In the genomic region with DNA sequence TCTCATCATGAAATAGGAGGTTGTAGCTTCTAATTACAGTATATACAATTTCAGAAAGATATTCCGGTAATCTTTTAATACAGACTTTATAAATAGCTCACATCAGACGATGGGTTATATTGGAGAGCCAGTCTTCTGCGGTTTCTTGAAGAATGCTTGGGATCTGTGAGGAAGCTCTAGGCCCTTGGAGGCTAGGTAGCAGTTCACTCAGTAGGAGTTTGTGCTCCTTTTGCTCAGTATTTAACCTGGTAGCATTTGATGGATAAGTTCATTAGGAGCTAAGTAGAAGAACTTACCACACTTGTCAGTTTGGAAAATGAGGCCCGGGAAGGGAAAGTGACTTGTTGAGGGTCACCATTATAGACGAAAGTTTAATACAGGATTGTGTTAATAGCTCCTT, we compare ENCODE assay signal across 2 cellular contexts.
TF ChIP-seq lines count a peak whose summit lies in the region.

No MANE protein-coding gene starts in this region.

TF ChIP-seq in K562, 482 proteins besides CTCF, POLR2A, EP300 and RAD21:
- TF ChIP-seq HNRNPL (IDR thresholded peaks at IDR 0.05; ENCODE audit: low read depth, low read length) (no peak), NCOA2 (IDR thresholded peaks at IDR 0.05; ENCODE audit: partially characterized antibody in 2 of 2) (no peak), NFYB (IDR thresholded peaks at IDR 0.05; ENCODE audit: extremely low read depth, insufficient read length) (no peak), TBP (optimal IDR thresholded peaks at IDR 0.05; ENCODE audit: low read depth, low read length) (no peak), POU5F1 (IDR thresholded peaks at IDR 0.05; ENCODE audit: borderline replicate concordance, low read depth, low read length, partially characterized antibody) (no peak), ZBTB17 (CRISPR knock-in tag; IDR thresholded peaks at IDR 0.05) (no peak), RNF2 (IDR thresholded peaks at IDR 0.05) (no peak), SOX6 (IDR thresholded peaks at IDR 0.05) (no peak), DNMT1 (IDR thresholded peaks at IDR 0.05) (no peak), CC2D1A (IDR thresholded peaks at IDR 0.05) (no peak)

TF ChIP-seq in HepG2, 621 proteins besides CTCF, POLR2A, EP300 and RAD21:
- TF ChIP-seq ZC3H4 (CRISPR knock-in tag; IDR thresholded peaks at IDR 0.05; ENCODE audit: borderline replicate concordance) (0 out of 2 replicates have a peak, but pooled peaks have one; percentile 25), HDAC6 (IDR thresholded peaks at IDR 0.05; ENCODE audit: low read depth, low read length) (peak; percentile 33; the same call in 1 of the 2 replicates), NCOA1 (CRISPR knock-in tag; IDR thresholded peaks at IDR 0.05) (no peak), NCOA5 (CRISPR knock-in tag; IDR thresholded peaks at IDR 0.05) (no peak), THAP9 (CRISPR knock-in tag; IDR thresholded peaks at IDR 0.05; ENCODE audit: borderline replicate concordance) (no peak), CCDC6 (CRISPR knock-in tag; IDR thresholded peaks at IDR 0.05) (0 out of 2 replicates have a peak, but pooled peaks have one; percentile 16), ZNF562 (CRISPR knock-in tag; IDR thresholded peaks at IDR 0.05; ENCODE audit: borderline replicate concordance) (no peak), ZSCAN30 (CRISPR knock-in tag; IDR thresholded peaks at IDR 0.05) (no peak), MXD3 (CRISPR knock-in tag; IDR thresholded peaks at IDR 0.05) (no peak), BHLHE40 (IDR thresholded peaks at IDR 0.05; ENCODE audit: low read length) (no peak), GATAD1 (CRISPR knock-in tag; IDR thresholded peaks at IDR 0.05) (0 out of 2 replicates have a peak, but pooled peaks have one; percentile 13), FOXJ3 (CRISPR knock-in tag; IDR thresholded peaks at IDR 0.05; ENCODE audit: borderline replicate concordance) (no peak), KLF12 (CRISPR knock-in tag; IDR thresholded peaks at IDR 0.05; ENCODE audit: borderline replicate concordance) (no peak), TARDBP (CRISPR knock-in tag; IDR thresholded peaks at IDR 0.05) (no peak), THAP11 (CRISPR knock-in tag; IDR thresholded peaks at IDR 0.05) (0 out of 2 replicates have a peak, but pooled peaks have one; percentile 1), PCBP2 (optimal IDR thresholded peaks at IDR 0.05; ENCODE audit: low read depth, low read length, poor library complexity, severe bottlenecking) (no peak), DMAP1 (CRISPR knock-in tag; IDR thresholded peaks at IDR 0.05) (no peak), ARNT2 (CRISPR knock-in tag; IDR thresholded peaks at IDR 0.05; ENCODE audit: low read depth) (0 out of 2 replicates have a peak, but pooled peaks have one; percentile 9)
- TF ChIP-seq, protein P1, sequence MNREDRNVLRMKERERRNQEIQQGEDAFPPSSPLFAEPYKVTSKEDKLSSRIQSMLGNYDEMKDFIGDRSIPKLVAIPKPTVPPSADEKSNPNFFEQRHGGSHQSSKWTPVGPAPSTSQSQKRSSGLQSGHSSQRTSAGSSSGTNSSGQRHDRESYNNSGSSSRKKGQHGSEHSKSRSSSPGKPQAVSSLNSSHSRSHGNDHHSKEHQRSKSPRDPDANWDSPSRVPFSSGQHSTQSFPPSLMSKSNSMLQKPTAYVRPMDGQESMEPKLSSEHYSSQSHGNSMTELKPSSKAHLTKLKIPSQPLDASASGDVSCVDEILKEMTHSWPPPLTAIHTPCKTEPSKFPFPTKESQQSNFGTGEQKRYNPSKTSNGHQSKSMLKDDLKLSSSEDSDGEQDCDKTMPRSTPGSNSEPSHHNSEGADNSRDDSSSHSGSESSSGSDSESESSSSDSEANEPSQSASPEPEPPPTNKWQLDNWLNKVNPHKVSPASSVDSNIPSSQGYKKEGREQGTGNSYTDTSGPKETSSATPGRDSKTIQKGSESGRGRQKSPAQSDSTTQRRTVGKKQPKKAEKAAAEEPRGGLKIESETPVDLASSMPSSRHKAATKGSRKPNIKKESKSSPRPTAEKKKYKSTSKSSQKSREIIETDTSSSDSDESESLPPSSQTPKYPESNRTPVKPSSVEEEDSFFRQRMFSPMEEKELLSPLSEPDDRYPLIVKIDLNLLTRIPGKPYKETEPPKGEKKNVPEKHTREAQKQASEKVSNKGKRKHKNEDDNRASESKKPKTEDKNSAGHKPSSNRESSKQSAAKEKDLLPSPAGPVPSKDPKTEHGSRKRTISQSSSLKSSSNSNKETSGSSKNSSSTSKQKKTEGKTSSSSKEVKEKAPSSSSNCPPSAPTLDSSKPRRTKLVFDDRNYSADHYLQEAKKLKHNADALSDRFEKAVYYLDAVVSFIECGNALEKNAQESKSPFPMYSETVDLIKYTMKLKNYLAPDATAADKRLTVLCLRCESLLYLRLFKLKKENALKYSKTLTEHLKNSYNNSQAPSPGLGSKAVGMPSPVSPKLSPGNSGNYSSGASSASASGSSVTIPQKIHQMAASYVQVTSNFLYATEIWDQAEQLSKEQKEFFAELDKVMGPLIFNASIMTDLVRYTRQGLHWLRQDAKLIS (CRISPR knock-in tag; IDR thresholded peaks at IDR 0.05) = no peak
- TF ChIP-seq, protein P2, sequence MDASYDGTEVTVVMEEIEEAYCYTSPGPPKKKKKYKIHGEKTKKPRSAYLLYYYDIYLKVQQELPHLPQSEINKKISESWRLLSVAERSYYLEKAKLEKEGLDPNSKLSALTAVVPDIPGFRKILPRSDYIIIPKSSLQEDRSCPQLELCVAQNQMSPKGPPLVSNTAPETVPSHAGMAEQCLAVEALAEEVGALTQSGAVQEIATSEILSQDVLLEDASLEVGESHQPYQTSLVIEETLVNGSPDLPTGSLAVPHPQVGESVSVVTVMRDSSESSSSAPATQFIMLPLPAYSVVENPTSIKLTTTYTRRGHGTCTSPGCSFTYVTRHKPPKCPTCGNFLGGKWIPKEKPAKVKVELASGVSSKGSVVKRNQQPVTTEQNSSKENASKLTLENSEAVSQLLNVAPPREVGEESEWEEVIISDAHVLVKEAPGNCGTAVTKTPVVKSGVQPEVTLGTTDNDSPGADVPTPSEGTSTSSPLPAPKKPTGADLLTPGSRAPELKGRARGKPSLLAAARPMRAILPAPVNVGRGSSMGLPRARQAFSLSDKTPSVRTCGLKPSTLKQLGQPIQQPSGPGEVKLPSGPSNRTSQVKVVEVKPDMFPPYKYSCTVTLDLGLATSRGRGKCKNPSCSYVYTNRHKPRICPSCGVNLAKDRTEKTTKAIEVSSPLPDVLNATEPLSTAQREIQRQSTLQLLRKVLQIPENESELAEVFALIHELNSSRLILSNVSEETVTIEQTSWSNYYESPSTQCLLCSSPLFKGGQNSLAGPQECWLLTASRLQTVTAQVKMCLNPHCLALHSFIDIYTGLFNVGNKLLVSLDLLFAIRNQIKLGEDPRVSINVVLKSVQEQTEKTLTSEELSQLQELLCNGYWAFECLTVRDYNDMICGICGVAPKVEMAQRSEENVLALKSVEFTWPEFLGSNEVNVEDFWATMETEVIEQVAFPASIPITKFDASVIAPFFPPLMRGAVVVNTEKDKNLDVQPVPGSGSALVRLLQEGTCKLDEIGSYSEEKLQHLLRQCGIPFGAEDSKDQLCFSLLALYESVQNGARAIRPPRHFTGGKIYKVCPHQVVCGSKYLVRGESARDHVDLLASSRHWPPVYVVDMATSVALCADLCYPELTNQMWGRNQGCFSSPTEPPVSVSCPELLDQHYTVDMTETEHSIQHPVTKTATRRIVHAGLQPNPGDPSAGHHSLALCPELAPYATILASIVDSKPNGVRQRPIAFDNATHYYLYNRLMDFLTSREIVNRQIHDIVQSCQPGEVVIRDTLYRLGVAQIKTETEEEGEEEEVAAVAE (CRISPR knock-in tag; IDR thresholded peaks at IDR 0.05; ENCODE audit: borderline replicate concordance) = no peak
